In the genomic region with DNA sequence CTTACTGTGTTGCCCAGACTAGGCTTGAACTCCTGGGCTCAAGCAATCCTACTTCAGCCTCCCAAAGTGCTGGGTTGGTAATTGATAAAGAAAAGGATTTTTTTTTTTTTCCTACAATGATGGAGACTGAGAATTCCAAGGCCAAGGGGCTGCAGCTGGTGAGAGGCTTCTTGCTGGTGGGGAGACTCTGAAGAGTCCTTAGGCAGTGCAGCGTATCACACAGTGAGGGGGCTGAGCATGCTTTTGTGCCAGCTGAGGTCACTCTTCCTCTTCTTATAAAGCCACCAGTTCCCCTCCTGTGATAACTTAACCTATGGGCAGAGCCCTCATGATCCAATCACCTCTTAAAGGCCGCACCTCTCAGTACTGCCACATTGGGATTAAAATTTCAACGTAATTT, we compare ENCODE assay signal across 30 cellular contexts. TPM values are rescaled to one million over a fixed set of nuclear protein-coding genes. Genes with fewer than 3 reads are reported as not detected.
"Had no signal": no experiment of that assay in that cellular context is flagged by ENCODE, and none has a peak within 500 bp of the region (broad histone marks: within the 10 kb centered on the region; RNA-seq: fewer than 3 reads in every experiment).

No MANE protein-coding gene starts in this region.

- H3K27ac ChIP-seq: esophagus muscularis mucosa, foreskin keratinocyte, heart right ventricle, left lung, lower lobe of right lung, neutrophil, skin epidermis, thyroid gland, upper lobe of left lung, vagina, VCaP had no signal

- H3K4me3 ChIP-seq: esophagus muscularis mucosa, heart right ventricle, left lung, lower lobe of right lung, skin epidermis, thyroid gland, upper lobe of left lung, vagina had no signal

- H3K36me3 ChIP-seq: thyroid gland, vagina had no signal

- DNase-seq: activated CD4-positive, alpha-beta memory T cell treated with anti-CD3 and anti-CD28 coated beads, Interleukin-2, amount 10 ng/mL, durations not matched to agents 7 days and 5 days; activated CD4-positive, alpha-beta T cell treated with anti-CD3 and anti-CD28 coated beads, Interleukin-2, amount 10 ng/mL, durations not matched to agents 7 days and 5 days; activated gamma-delta T cell treated with Interleukin-2 at 50 U/mL for 16 hours; activated T-cell treated with anti-CD3 and anti-CD28 coated beads, Interleukin-2, amount 50 U/mL, for 4 hours; foreskin keratinocyte; heart right ventricle; kidney glomerular epithelial cell; left lung; lower lobe of right lung; mesenchymal stem cell; natural killer cell; stimulated activated CD4-positive, alpha-beta T cell treated with anti-CD3 and anti-CD28 coated beads, Interleukin-12 subunit alpha, Interleukin-12 subunit beta, amount 100 ng/mL, for 4 hours; stimulated activated CD4-positive, alpha-beta T cell treated with anti-CD3 and anti-CD28 coated beads, Interleukin-4, amount 100 ng/mL, for 1 hour; stimulated activated naive CD8-positive, alpha-beta T cell treated with anti-CD3 and anti-CD28 coated beads, Interleukin-15, amount 100 ng/mL, for 72 hours; substantia nigra; thyroid gland; upper lobe of left lung had no signal

- H3K9me3 Mint-ChIP-seq: activated CD4-positive, alpha-beta memory T cell treated with anti-CD3 and anti-CD28 coated beads, Interleukin-2, amount 10 ng/mL, durations not matched to agents 7 days and 5 days; activated CD4-positive, alpha-beta T cell treated with anti-CD3 and anti-CD28 coated beads, Interleukin-2, amount 10 ng/mL, durations not matched to agents 7 days and 5 days; activated naive CD4-positive, alpha-beta T cell treated with anti-CD3 and anti-CD28 coated beads, Interleukin-2, amount 50 U/mL, for 72 hours; activated T-cell treated with anti-CD3 and anti-CD28 coated beads, Interleukin-2, amount 50 U/mL, for 4 hours; activated T-helper 17 cell treated with anti-CD3 and anti-CD28 coated beads, Interleukin-2, amount 50 U/mL, for 72 hours; central memory CD8-positive, alpha-beta T cell; dendritic cell treated with granulocyte-macrophage colony-stimulating factor and Interleukin-4, amounts not matched to agents 40 ng/mL and 50 ng/mL, for 4 days; natural killer cell; stimulated activated naive CD8-positive, alpha-beta T cell treated with anti-CD3 and anti-CD28 coated beads, Interleukin-15, amount 100 ng/mL, for 72 hours; T-helper 2 cell treated with Interferon-gamma antibody and Interleukin-4, amounts not matched to agents 5 μg/mL and 100 μg/mL, for 36 hours had no signal

- H3K27ac Mint-ChIP-seq: activated CD4-positive, alpha-beta memory T cell treated with anti-CD3 and anti-CD28 coated beads, Interleukin-2, amount 10 ng/mL, durations not matched to agents 7 days and 5 days; activated CD4-positive, alpha-beta T cell treated with anti-CD3 and anti-CD28 coated beads, Interleukin-2, amount 10 ng/mL, durations not matched to agents 7 days and 5 days; activated T-helper 17 cell treated with anti-CD3 and anti-CD28 coated beads, Interleukin-2, amount 50 U/mL, for 72 hours; dendritic cell treated with granulocyte-macrophage colony-stimulating factor and Interleukin-4, amounts not matched to agents 40 ng/mL and 50 ng/mL, for 4 days; natural killer cell; progenitor cell of endocrine pancreas; stimulated activated naive CD8-positive, alpha-beta T cell treated with anti-CD3 and anti-CD28 coated beads, Interleukin-15, amount 100 ng/mL, for 72 hours; T-helper 2 cell treated with Interferon-gamma antibody and Interleukin-4, amounts not matched to agents 5 μg/mL and 100 μg/mL, for 36 hours had no signal

- H3K4me1 ChIP-seq: esophagus muscularis mucosa, foreskin keratinocyte, heart right ventricle, left lung, lower lobe of right lung, upper lobe of left lung, vagina had no signal

- H3K27me3 Mint-ChIP-seq: activated CD4-positive, alpha-beta memory T cell treated with anti-CD3 and anti-CD28 coated beads, Interleukin-2, amount 10 ng/mL, durations not matched to agents 7 days and 5 days; activated CD4-positive, alpha-beta T cell treated with anti-CD3 and anti-CD28 coated beads, Interleukin-2, amount 10 ng/mL, durations not matched to agents 7 days and 5 days; activated T-helper 17 cell treated with anti-CD3 and anti-CD28 coated beads, Interleukin-2, amount 50 U/mL, for 72 hours; central memory CD8-positive, alpha-beta T cell; dendritic cell treated with granulocyte-macrophage colony-stimulating factor and Interleukin-4, amounts not matched to agents 40 ng/mL and 50 ng/mL, for 4 days; progenitor cell of endocrine pancreas; stimulated activated naive CD8-positive, alpha-beta T cell treated with anti-CD3 and anti-CD28 coated beads, Interleukin-15, amount 100 ng/mL, for 72 hours had no signal

- FAIRE-seq: bronchial epithelial cell, TTC549 had no signal

- H3K4me1 Mint-ChIP-seq: activated CD4-positive, alpha-beta memory T cell treated with anti-CD3 and anti-CD28 coated beads, Interleukin-2, amount 10 ng/mL, durations not matched to agents 7 days and 5 days; activated CD4-positive, alpha-beta T cell treated with anti-CD3 and anti-CD28 coated beads, Interleukin-2, amount 10 ng/mL, durations not matched to agents 7 days and 5 days had no signal

- H3K27me3 ChIP-seq: esophagus muscularis mucosa, foreskin keratinocyte, heart right ventricle, left lung, neutrophil, thyroid gland, upper lobe of left lung, vagina had no signal

- H3K4me3 Mint-ChIP-seq: activated CD4-positive, alpha-beta memory T cell treated with anti-CD3 and anti-CD28 coated beads, Interleukin-2, amount 10 ng/mL, durations not matched to agents 7 days and 5 days; activated CD4-positive, alpha-beta T cell treated with anti-CD3 and anti-CD28 coated beads, Interleukin-2, amount 10 ng/mL, durations not matched to agents 7 days and 5 days; activated T-cell treated with anti-CD3 and anti-CD28 coated beads, Interleukin-2, amount 50 U/mL, for 4 hours; activated T-helper 17 cell treated with anti-CD3 and anti-CD28 coated beads, Interleukin-2, amount 50 U/mL, for 72 hours; central memory CD8-positive, alpha-beta T cell; dendritic cell treated with granulocyte-macrophage colony-stimulating factor and Interleukin-4, amounts not matched to agents 40 ng/mL and 50 ng/mL, for 4 days; natural killer cell; stimulated activated naive CD8-positive, alpha-beta T cell treated with anti-CD3 and anti-CD28 coated beads, Interleukin-15, amount 100 ng/mL, for 72 hours; T-helper 2 cell treated with Interferon-gamma antibody and Interleukin-4, amounts not matched to agents 5 μg/mL and 100 μg/mL, for 36 hours had no signal

- H3K9me3 ChIP-seq: esophagus muscularis mucosa, heart right ventricle, left lung, lower lobe of right lung, neutrophil, thyroid gland, upper lobe of left lung, vagina had no signal

RNA-seq across cellular contexts. Expression of gene CCDC81, which starts 28.2 kb away (rescaled TPM):
- total RNA-seq: vagina had no signal
